Comparison of ENCODE assay signal across 19 cellular contexts in the genomic region with DNA sequence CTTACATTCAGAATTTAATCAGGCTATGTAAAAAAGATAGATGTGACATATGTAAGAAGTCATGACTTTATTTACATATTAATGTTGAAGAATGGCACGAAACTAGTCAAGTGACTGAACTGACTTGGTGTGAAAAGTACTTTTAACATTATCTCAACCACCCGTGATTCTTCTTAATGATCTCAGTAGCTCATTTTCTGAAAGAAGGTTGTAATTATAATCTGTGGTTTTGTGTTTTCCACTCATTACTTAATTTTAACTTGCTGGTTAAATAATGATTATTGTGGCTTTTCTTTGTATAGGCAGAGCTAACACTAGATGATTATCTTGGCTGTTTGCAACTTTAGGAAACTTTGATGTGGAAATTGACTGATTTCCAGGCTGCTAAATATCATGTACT. TPM values are rescaled to one million over a fixed set of nuclear protein-coding genes. Genes with fewer than 3 reads are reported as not detected.
DNase-seq lines count a peak whose midpoint lies in the region; ATAC-seq and TF ChIP-seq lines count a peak whose summit lies in the region.
"Had no signal": no experiment of that assay in that cellular context is flagged by ENCODE, and none has a peak within 500 bp of the region (broad histone marks: within the 10 kb centered on the region; RNA-seq: fewer than 3 reads in every experiment).

No MANE protein-coding gene starts in this region.

- no peaks in the 10 kb centered on the region for H3F3A ChIP-seq in smooth muscle cell (ENCODE audit: low read depth)

- no peak overlapping the region for H3K4me3 Mint-ChIP-seq in activated CD4-positive, alpha-beta T cell treated with anti-CD3 and anti-CD28 coated beads for 36 hours
- H3K4me3 Mint-ChIP-seq in activated CD4-positive, alpha-beta T cell treated with anti-CD3 and anti-CD28 coated beads, Interleukin-2, amount 10 ng/mL, durations not matched to agents 24 days and 14 days, result no peak overlapping the region
- H3K4me3 Mint-ChIP-seq in CD4-positive, alpha-beta T cell, result no peak overlapping the region
- H3K4me3 Mint-ChIP-seq in activated T-helper 17 cell treated with anti-CD3 and anti-CD28 coated beads, Interleukin-2, amount 50 U/mL, for 72 hours, result peak overlapping the region; percentile 6
- no peak overlapping the region for H3K4me3 Mint-ChIP-seq in natural killer cell

- H3K9ac ChIP-seq in smooth muscle cell (ENCODE audit: low read depth), result no peak overlapping the region

- intact Hi-C loops in activated CD4-positive, alpha-beta T cell treated with anti-CD3 and anti-CD28 coated beads for 36 hours (cut with DNase I, micrococcal nuclease), result no loop called here
- intact Hi-C loops in activated CD4-positive, alpha-beta T cell treated with anti-CD3 and anti-CD28 coated beads, Interleukin-2, amount 10 ng/mL, durations not matched to agents 24 days and 14 days (cut with micrococcal nuclease), result no loop called here
- intact Hi-C loops in CD4-positive, alpha-beta T cell (cut with DNase I, micrococcal nuclease), result loop anchor here in 1 of 2 experiments (5.0 kb wide), 1 partner anchor 294 kb away; no protein-coding TSS in a partner anchor
- intact Hi-C loops in natural killer cell (cut with micrococcal nuclease), result no loop called here

- no peaks in the 10 kb centered on the region for H3K4me1 ChIP-seq in smooth muscle cell (ENCODE audit: low read depth)
- H3K4me1 ChIP-seq: BE2C had no signal

- DNase-seq in activated CD4-positive, alpha-beta T cell treated with anti-CD3 and anti-CD28 coated beads for 36 hours, result no peak
- DNase-seq in activated CD4-positive, alpha-beta T cell treated with anti-CD3 and anti-CD28 coated beads, Interleukin-2, amount 10 ng/mL, durations not matched to agents 24 days and 14 days, result no peak
- no peak for DNase-seq in CD4-positive, alpha-beta T cell
- DNase-seq in natural killer cell, result no peak
- DNase-seq in midbrain (lab: John Stamatoyannopoulos, UW), result no peak
- no peak for DNase-seq in smooth muscle cell (lab: John Stamatoyannopoulos, UW; ENCODE audit: unreplicated experiment)
- no peak for DNase-seq in SW480 (ENCODE audit: low spot score)
- DNase-seq: 8988T, BE2C, DMS79 treated with DMSO at 0.1 percent for 48 hours, KG1, NCI-H1048, NCI-H1436 treated with DMSO at 0.1 percent for 48 hours, NCI-H2081, NCI-H748 treated with DMSO at 0.1 percent for 48 hours had no signal

- no peaks in the 10 kb centered on the region for H3K79me2 ChIP-seq in smooth muscle cell (ENCODE audit: low read depth)

- peaks cover 9% of the 10 kb centered on the region for H4K20me1 ChIP-seq in smooth muscle cell (ENCODE audit: low read depth)

- H3K27me3 ChIP-seq in CD4-positive, alpha-beta T cell (ENCODE audit: control insufficient read depth, insufficient read depth, low read length), result no peaks in the 10 kb centered on the region
- H3K27me3 ChIP-seq in smooth muscle cell (ENCODE audit: low read depth), result no peaks in the 10 kb centered on the region
- H3K27me3 ChIP-seq: BE2C had no signal

- peak overlapping the region; percentile 10 for H3K27ac Mint-ChIP-seq in activated CD4-positive, alpha-beta T cell treated with anti-CD3 and anti-CD28 coated beads for 36 hours
- H3K27ac Mint-ChIP-seq in activated CD4-positive, alpha-beta T cell treated with anti-CD3 and anti-CD28 coated beads, Interleukin-2, amount 10 ng/mL, durations not matched to agents 24 days and 14 days, result no peak overlapping the region
- H3K27ac Mint-ChIP-seq in CD4-positive, alpha-beta T cell, result peak overlapping the region; percentile 19
- peak overlapping the region; percentile 61 for H3K27ac Mint-ChIP-seq in activated T-helper 17 cell treated with anti-CD3 and anti-CD28 coated beads, Interleukin-2, amount 50 U/mL, for 72 hours
- peak overlapping the region; percentile 50 to 68 for H3K27ac Mint-ChIP-seq in natural killer cell

- peaks cover 27% of the 10 kb centered on the region for H3K36me3 Mint-ChIP-seq in activated CD4-positive, alpha-beta T cell treated with anti-CD3 and anti-CD28 coated beads for 36 hours (ENCODE audit: low read depth)
- H3K36me3 Mint-ChIP-seq in activated CD4-positive, alpha-beta T cell treated with anti-CD3 and anti-CD28 coated beads, Interleukin-2, amount 10 ng/mL, durations not matched to agents 24 days and 14 days (ENCODE audit: low read depth), result peaks cover 37% of the 10 kb centered on the region
- peaks cover 69% of the 10 kb centered on the region for H3K36me3 Mint-ChIP-seq in CD4-positive, alpha-beta T cell (ENCODE audit: low read depth)
- H3K36me3 Mint-ChIP-seq in activated T-helper 17 cell treated with anti-CD3 and anti-CD28 coated beads, Interleukin-2, amount 50 U/mL, for 72 hours (ENCODE audit: low read depth), result peaks cover 78% of the 10 kb centered on the region
- no peaks in the 10 kb centered on the region for H3K36me3 Mint-ChIP-seq in natural killer cell

- 91% methylated on average over 2 of the region's 2 CpGs for WGBS in smooth muscle cell (ENCODE audit: low lambda C conversion rate)

- no peaks in the 10 kb centered on the region for H3K27me3 Mint-ChIP-seq in activated CD4-positive, alpha-beta T cell treated with anti-CD3 and anti-CD28 coated beads for 36 hours
- no peaks in the 10 kb centered on the region for H3K27me3 Mint-ChIP-seq in activated CD4-positive, alpha-beta T cell treated with anti-CD3 and anti-CD28 coated beads, Interleukin-2, amount 10 ng/mL, durations not matched to agents 24 days and 14 days
- no peaks in the 10 kb centered on the region for H3K27me3 Mint-ChIP-seq in CD4-positive, alpha-beta T cell
- no peaks in the 10 kb centered on the region for H3K27me3 Mint-ChIP-seq in activated T-helper 17 cell treated with anti-CD3 and anti-CD28 coated beads, Interleukin-2, amount 50 U/mL, for 72 hours
- no peaks in the 10 kb centered on the region for H3K27me3 Mint-ChIP-seq in natural killer cell (ENCODE audit: low read depth in 2 of 2)

- no peak overlapping the region for H2AFZ ChIP-seq in smooth muscle cell (ENCODE audit: low read depth)

- CTCF ChIA-PET in activated CD4-positive, alpha-beta T cell treated with anti-CD3 and anti-CD28 coated beads for 36 hours (lab: Charles Lee), result interaction anchor here (0.5 to 1.7 kb wide), 4 partner anchors 11 to 359 kb away, joined by 3 to 4 read pairs (median 3); no protein-coding TSS in a partner anchor
- CTCF ChIA-PET in CD4-positive, alpha-beta T cell (lab: Charles Lee), result interaction anchor here (0.6 kb wide), 1 partner anchor 54 kb away, joined by 6 read pairs; no protein-coding TSS in a partner anchor

- no peak overlapping the region for H3K4me2 ChIP-seq in smooth muscle cell

- POLR2A ChIA-PET in activated CD4-positive, alpha-beta T cell treated with anti-CD3 and anti-CD28 coated beads for 36 hours (lab: Charles Lee), result no interaction called here
- POLR2A ChIA-PET in CD4-positive, alpha-beta T cell (lab: Charles Lee), result no interaction called here

- H3K27ac ChIP-seq in CD4-positive, alpha-beta T cell (ENCODE audit: low read depth, low read length), result no peak overlapping the region
- H3K27ac ChIP-seq in smooth muscle cell (ENCODE audit: low read depth), result no peak overlapping the region

- H3K9me3 ChIP-seq in CD4-positive, alpha-beta T cell (ENCODE audit: control insufficient read depth, low read length), result no peaks in the 10 kb centered on the region
- no peaks in the 10 kb centered on the region for H3K9me3 ChIP-seq in smooth muscle cell (replicated peaks; ENCODE audit: low read depth)
- H3K9me3 ChIP-seq: BE2C had no signal

- peaks cover 11% of the 10 kb centered on the region for H3K4me1 Mint-ChIP-seq in activated CD4-positive, alpha-beta T cell treated with anti-CD3 and anti-CD28 coated beads for 36 hours
- H3K4me1 Mint-ChIP-seq in activated CD4-positive, alpha-beta T cell treated with anti-CD3 and anti-CD28 coated beads, Interleukin-2, amount 10 ng/mL, durations not matched to agents 24 days and 14 days, result peaks cover 12% of the 10 kb centered on the region
- peaks cover 19% of the 10 kb centered on the region for H3K4me1 Mint-ChIP-seq in CD4-positive, alpha-beta T cell (ENCODE audit: low read depth)
- H3K4me1 Mint-ChIP-seq in activated T-helper 17 cell treated with anti-CD3 and anti-CD28 coated beads, Interleukin-2, amount 50 U/mL, for 72 hours, result peaks cover 22% of the 10 kb centered on the region
- H3K4me1 Mint-ChIP-seq in natural killer cell, result peaks cover 13 to 14% of the 10 kb centered on the region in 2 donors

- H3K9me3 Mint-ChIP-seq in activated CD4-positive, alpha-beta T cell treated with anti-CD3 and anti-CD28 coated beads for 36 hours (ENCODE audit: low read depth), result no peaks in the 10 kb centered on the region
- H3K9me3 Mint-ChIP-seq in activated CD4-positive, alpha-beta T cell treated with anti-CD3 and anti-CD28 coated beads, Interleukin-2, amount 10 ng/mL, durations not matched to agents 24 days and 14 days, result no peaks in the 10 kb centered on the region
- H3K9me3 Mint-ChIP-seq in CD4-positive, alpha-beta T cell, result no peaks in the 10 kb centered on the region
- H3K9me3 Mint-ChIP-seq in activated T-helper 17 cell treated with anti-CD3 and anti-CD28 coated beads, Interleukin-2, amount 50 U/mL, for 72 hours, result no peaks in the 10 kb centered on the region
- no peaks in the 10 kb centered on the region for H3K9me3 Mint-ChIP-seq in natural killer cell

- peaks cover under 1% of the 10 kb centered on the region for H3K36me3 ChIP-seq in smooth muscle cell (ENCODE audit: low read depth)

- no peak overlapping the region for H3K4me3 ChIP-seq in smooth muscle cell

- TF ChIP-seq CTCF in CD4-positive, alpha-beta T cell (IDR thresholded peaks at IDR 0.05), result no peak
- TF ChIP-seq CTCF in natural killer cell (IDR thresholded peaks at IDR 0.05) (no peak), smooth muscle cell (IDR thresholded peaks at IDR 0.05; ENCODE audit: borderline replicate concordance, insufficient read depth, poor library complexity, severe bottlenecking) (no peak)

- ATAC-seq in activated CD4-positive, alpha-beta T cell treated with anti-CD3 and anti-CD28 coated beads for 36 hours, result peak; percentile 47
- ATAC-seq in CD4-positive, alpha-beta T cell (ENCODE audit: poor library complexity), result no peak
- ATAC-seq in activated T-helper 17 cell treated with anti-CD3 and anti-CD28 coated beads, Interleukin-2, amount 50 U/mL, for 72 hours (replicated peaks), result peak; percentile 34
- peak in 1 of 3 donors; percentile 36 for ATAC-seq in natural killer cell
- ATAC-seq: HepG2 had no signal

RNA-seq across cellular contexts. Expression of a gene that starts 18.5 kb away (rescaled TPM):
- not detected for total RNA-seq in activated CD4-positive, alpha-beta T cell treated with anti-CD3 and anti-CD28 coated beads for 36 hours
- total RNA-seq in activated CD4-positive, alpha-beta T cell treated with anti-CD3 and anti-CD28 coated beads, Interleukin-2, amount 10 ng/mL, durations not matched to agents 24 days and 14 days, result not detected in 2 replicates
- total RNA-seq in CD4-positive, alpha-beta T cell, result not detected
- total RNA-seq in activated T-helper 17 cell treated with anti-CD3 and anti-CD28 coated beads, Interleukin-2, amount 50 U/mL, for 72 hours, result not detected
- total RNA-seq in natural killer cell, result not detected
- 0.13 TPM in 1 of 2 replicates, not detected in the other for total RNA-seq in smooth muscle cell
- polyA plus RNA-seq in smooth muscle cell, result 1.2 TPM in 1 of 2 replicates, not detected in the other
- total RNA-seq: G401, H1, HepG2 had no signal
- polyA plus RNA-seq: H1, HepG2 had no signal
